Comparison of ENCODE assay signal across 12 cellular contexts in genomic region chr4:76856183-76856969, GRCh38. TPM values are rescaled to one million over a fixed set of nuclear protein-coding genes. Genes with fewer than 3 reads are reported as not detected.
A peak's percentile ranks its signal among the peaks of the same experiment; 100 is the strongest.
DNase-seq lines count a peak whose midpoint lies in the region; TF ChIP-seq lines count a peak whose summit lies in the region.
"Had no signal": no experiment of that assay in that cellular context is flagged by ENCODE, and none has a peak within 500 bp of the region (broad histone marks: within the 10 kb centered on the region; RNA-seq: fewer than 3 reads in every experiment).

No MANE protein-coding gene starts in this region.

- H3K27ac ChIP-seq in VCaP, result peak overlapping the region; percentile 6; the same call in 1 of the 2 replicates

- DNase-seq in NCI-H510A treated with DMSO at 0.1 percent for 48 hours (lab: John Stamatoyannopoulos, UW) (peak; percentile 15), NCI-H510A (lab: John Stamatoyannopoulos, UW) (no peak), kidney glomerular epithelial cell (lab: John Stamatoyannopoulos, UW) (peak; percentile 37), smooth muscle cell of the brain vasculature (ENCODE audit: low read depth, low spot score) (peak; percentile 24), occipital lobe (lab: John Stamatoyannopoulos, UW) (no peak)
- DNase-seq in stimulated activated CD4-positive, alpha-beta T cell treated with anti-CD3 and anti-CD28 coated beads, Interleukin-4, amount 100 ng/mL, for 24 hours, result no peak
- no peak for DNase-seq in stimulated activated CD4-positive, alpha-beta T cell treated with anti-CD3 and anti-CD28 coated beads, Interleukin-1b, Interleukin-23, amount 100 ng/mL, for 48 hours
- DNase-seq: activated CD4-positive, alpha-beta T cell treated with anti-CD3 and anti-CD28 coated beads, Interleukin-2, amount 50 U/mL, for 1 hour; BE2C; spleen; thyroid gland had no signal

- no peak for TF ChIP-seq CTCF in VCaP (conservative IDR thresholded peaks at IDR 0.05)

RNA-seq across cellular contexts. Expression of gene SOWAHB, which starts 41.6 kb away (rescaled TPM):
- 5.5 TPM for total RNA-seq in occipital lobe

Comparison
In these comparisons a context has a peak if more than half of its experiments do, and no peak if none do; other contexts are left out.
1. DNase-seq: peak in NCI-H510A treated with DMSO at 0.1 percent for 48 hours (single experiment), kidney glomerular epithelial cell (single experiment) and smooth muscle cell of the brain vasculature (single experiment); none in NCI-H510A (single experiment), stimulated activated CD4-positive, alpha-beta T cell treated with anti-CD3 and anti-CD28 coated beads, Interleukin-4, amount 100 ng/mL, for 24 hours (single experiment), occipital lobe (single experiment) and stimulated activated CD4-positive, alpha-beta T cell treated with anti-CD3 and anti-CD28 coated beads, Interleukin-1b, Interleukin-23, amount 100 ng/mL, for 48 hours (single experiment).